In the genomic region with DNA sequence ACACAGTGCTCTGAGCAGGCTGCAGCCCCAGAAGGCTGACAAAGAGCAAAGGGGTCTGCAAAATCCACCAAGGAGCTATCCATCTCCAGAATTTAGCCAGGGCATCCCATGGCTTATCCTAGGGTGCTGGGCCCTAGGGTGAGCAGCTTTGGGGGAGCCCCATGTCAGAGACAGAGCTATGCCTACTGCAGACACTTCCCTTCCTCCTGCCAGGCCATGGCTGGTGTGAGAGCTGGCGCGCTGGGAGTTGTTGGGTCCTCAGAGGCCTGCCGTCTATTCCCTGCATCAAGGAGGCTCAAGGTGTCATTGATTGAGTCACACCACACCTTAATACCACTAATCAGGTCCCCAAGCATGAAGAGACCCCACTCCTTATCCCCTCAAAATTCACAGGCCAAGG, we compare ENCODE assay signal across 9 cellular contexts.
"Had no signal": no experiment of that assay in that cellular context is flagged by ENCODE, and none has a peak within 500 bp of the region (broad histone marks: within the 10 kb centered on the region; RNA-seq: fewer than 3 reads in every experiment).

No MANE protein-coding gene starts in this region.

- H3K4me1 Mint-ChIP-seq: GM23338, H9 had no signal

- DNase-seq: GM23248, GOT3, H7, H9, HCEC 1CT, HFFc6 had no signal

- H3K27ac ChIP-seq: GM23248 had no signal

- H3K9ac ChIP-seq: GM23248 had no signal

- H3K4me3 Mint-ChIP-seq: GM23338, H9, HFFc6 had no signal

- H3K9me3 ChIP-seq: HAP-1 had no signal

- H2AFZ ChIP-seq: GM23248, GM23338 had no signal

- H3K27ac Mint-ChIP-seq: GM23338, HFFc6 had no signal

- H3K4me3 ChIP-seq: GM23248, GM23338, HAP-1 had no signal

- H3K36me3 ChIP-seq: HAP-1 had no signal

- H3K4me2 ChIP-seq: GM23338 had no signal

- H3K4me1 ChIP-seq: HAP-1 had no signal

- ATAC-seq: GM23338, HCT116 had no signal
